ENCODE assay signal across 8 cellular contexts in the genomic region with DNA sequence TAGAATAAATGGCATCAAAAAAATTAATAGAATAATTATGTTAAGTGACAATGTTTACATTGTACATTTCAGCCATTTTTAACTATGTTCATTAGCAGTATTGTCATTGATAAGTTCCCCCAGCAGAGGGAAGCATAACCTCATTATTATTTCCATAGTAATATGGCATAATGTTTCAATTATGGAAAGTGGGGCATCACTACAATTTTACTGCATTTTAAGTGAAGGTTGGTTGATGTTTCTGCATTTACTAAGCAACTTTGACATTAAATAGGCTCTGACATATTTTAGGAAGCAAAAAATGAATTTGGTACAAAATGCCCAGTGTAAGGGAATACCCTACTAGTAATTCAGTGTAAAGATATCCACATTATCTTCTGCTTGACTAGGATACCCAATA.
DNase-seq lines count a peak whose midpoint lies in the region; ATAC-seq, FAIRE-seq and TF ChIP-seq lines count a peak whose summit lies in the region.

No MANE protein-coding gene starts in this region.

- H3K4me1 ChIP-seq in adipocyte (ENCODE audit: control insufficient read depth, insufficient read depth, low read length) (peaks cover 6% of the 10 kb centered on the region), uterus (no peaks in the 10 kb centered on the region)

- H3K4me3 ChIP-seq in NB4 (ENCODE audit: low read depth, low read length) (no peak overlapping the region), adipocyte (ENCODE audit: low read length) (no peak overlapping the region), uterus (no peak overlapping the region)

- no peak overlapping the region for H3K9ac ChIP-seq in adipocyte (ENCODE audit: low read length)

- TF ChIP-seq CTCF in AG09319 (IDR thresholded peaks at IDR 0.05; ENCODE audit: low read depth, low read length) (peak; percentile 42), GM13976 (IDR thresholded peaks at IDR 0.05; ENCODE audit: borderline replicate concordance, control extremely low read depth, extremely low read depth, insufficient read depth, missing control alignments) (peak; percentile 47), NB4 (IDR thresholded peaks at IDR 0.05; ENCODE audit: low read depth, low read length) (peak; percentile 23), uterus (IDR thresholded peaks at IDR 0.05) (peak; percentile 28 to 61 (median 48))

- H3K27me3 ChIP-seq in adipocyte (replicated peaks; ENCODE audit: control insufficient read depth, insufficient read depth, low read length) (no peaks in the 10 kb centered on the region), uterus (no peaks in the 10 kb centered on the region)

- peak; percentile 18 for DNase-seq in AG09319 (ENCODE audit: extremely low read depth, low read depth)
- peak; percentile 38 for DNase-seq in GM13976 (ENCODE audit: low spot score)
- peak; percentile 48 for DNase-seq in NB4 (ENCODE audit: low read depth)
- peak; percentile 81 for DNase-seq in adipocyte (ENCODE audit: low read depth)
- DNase-seq in uterus: no peak
- DNase-seq in caudate nucleus (lab: John Stamatoyannopoulos, UW): no peak

- no peaks in the 10 kb centered on the region for H3K36me3 ChIP-seq in adipocyte (ENCODE audit: control insufficient read depth, insufficient read depth, low read length, severe bottlenecking)
- H3K36me3 ChIP-seq in uterus: no peaks in the 10 kb centered on the region

- FAIRE-seq in islet of Langerhans (lab: Jason Lieb, UNC): peak; percentile 98

- intact Hi-C loops in uterus (cut with DNase I; ENCODE audit: low total_unique reads): no loop called here

- no peaks in the 10 kb centered on the region for H3K9me3 ChIP-seq in adipocyte (ENCODE audit: control insufficient read depth, low read length)
- H3K9me3 ChIP-seq in uterus: no peaks in the 10 kb centered on the region

- no peak overlapping the region for H3K27ac ChIP-seq in uterus
- H3K27ac ChIP-seq in caudate nucleus (ENCODE audit: low read depth, low read length): no peak overlapping the region

- ATAC-seq in HG02623 (IDR thresholded peaks at IDR 0.05; ENCODE audit: unreplicated experiment): peak; percentile 87

- TF ChIP-seq POLR2A in NB4 (IDR thresholded peaks at IDR 0.05; ENCODE audit: extremely low read depth, insufficient read length) (no peak), uterus (IDR thresholded peaks at IDR 0.05) (no peak)

- in situ Hi-C loops in GM13976 (cut with MboI; ENCODE audit: low sequenced_read_pairs, unreplicated experiment): loop anchor here (10.0 kb wide), 1 partner anchor 1048 kb away; no protein-coding TSS in a partner anchor

Comparison
In these comparisons a context has a peak if more than half of its experiments do, and no peak if none do; other contexts are left out.
1. DNase-seq: peak in AG09319 (single experiment), GM13976 (single experiment), NB4 (single experiment) and adipocyte (single experiment); none in uterus (0 of 2) and caudate nucleus (0 of 61).
2. Peak in every context shown above with its lines, with median percentiles within 50 percentile points of each other: CTCF ChIP-seq.